ENCODE assay signal across 17 cellular contexts in the genomic region with DNA sequence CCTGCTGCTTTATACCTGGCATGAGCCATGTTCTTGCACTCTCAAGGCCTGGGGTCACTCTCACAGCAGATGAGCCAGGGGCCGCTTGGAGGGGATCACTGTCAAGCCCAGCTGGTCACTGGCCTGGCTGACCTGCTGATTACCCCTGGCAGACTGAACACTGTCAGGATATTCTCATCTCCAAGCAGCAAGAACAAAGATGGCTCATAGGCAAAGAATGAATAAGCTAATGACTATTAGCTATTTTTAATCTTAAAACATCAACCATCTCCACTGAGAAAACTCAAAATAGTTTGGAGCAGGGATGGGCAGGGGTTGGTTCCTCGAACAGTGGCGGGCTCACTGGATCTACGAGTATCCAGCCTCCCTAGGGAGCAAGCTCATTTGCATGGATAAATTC.
DNase-seq lines count a peak whose midpoint lies in the region; ATAC-seq and TF ChIP-seq lines count a peak whose summit lies in the region.
"Had no signal": no experiment of that assay in that cellular context is flagged by ENCODE, and none has a peak within 500 bp of the region (broad histone marks: within the 10 kb centered on the region; RNA-seq: fewer than 3 reads in every experiment).

No MANE protein-coding gene starts in this region.

- H3K4me2 ChIP-seq in GM23248 (ENCODE audit: unreplicated experiment) = no peak overlapping the region

- H2AFZ ChIP-seq in GM23248 = no peak overlapping the region

- no peaks in the 10 kb centered on the region for H3K9me3 Mint-ChIP-seq in osteocyte (ENCODE audit: unreplicated experiment)

- DNase-seq in AG04449 (ENCODE audit: low read depth, low spot score) = peak; percentile 14
- peak; percentile 10 for DNase-seq in GM23248
- peak; percentile 7 for DNase-seq in fibroblast of peridontal ligament (ENCODE audit: extremely low read depth)
- peak; percentile 53 for DNase-seq in osteocyte (ENCODE audit: extremely low spot score, unreplicated experiment)
- DNase-seq in esophagus squamous epithelium (lab: John Stamatoyannopoulos, UW) = no peak
- DNase-seq in lower leg skin (ENCODE audit: low spot score in 2 of 2) = no peak
- DNase-seq in psoas muscle = no peak
- DNase-seq: COR-L47, DMS153, KBM-7, NCI-H1436 treated with DMSO at 0.1 percent for 48 hours, NCI-H2029 treated with DMSO at 0.1 percent for 48 hours, NCI-H2171 treated with DMSO at 0.1 percent for 48 hours, NCI-H446 treated with DMSO at 0.1 percent for 48 hours, NCI-H774 had no signal

- H3K27me3 ChIP-seq in GM23248 (replicated peaks; ENCODE audit: insufficient read depth) = peaks cover 79% of the 10 kb centered on the region
- peaks cover 0 to 53% (median 0%) of the 10 kb centered on the region in 4 donors for H3K27me3 ChIP-seq in esophagus squamous epithelium
- H3K27me3 ChIP-seq in psoas muscle (ENCODE audit: insufficient read depth in 3 of 3, low read length in 2 of 3) = peaks cover 0 to 25% (median 4%) of the 10 kb centered on the region in 3 donors

- no peaks in the 10 kb centered on the region for H3F3A ChIP-seq in GM23248 (ENCODE audit: insufficient read depth)

- in situ Hi-C loops in GM23248 (cut with MboI) = no loop called here

- CTCF ChIA-PET in AG04449 (lab: Yijun Ruan, JAX) = no interaction called here

- ATAC-seq in HG02610 (IDR thresholded peaks at IDR 0.05; ENCODE audit: unreplicated experiment) (no peak), psoas muscle (no peak)

- no peak overlapping the region for H3K27ac Mint-ChIP-seq in osteocyte (ENCODE audit: unreplicated experiment)
- H3K27ac Mint-ChIP-seq: CD14-positive monocyte had no signal

- TF ChIP-seq POLR2A in esophagus squamous epithelium (IDR thresholded peaks at IDR 0.05) (no peak), lower leg skin (IDR thresholded peaks at IDR 0.05) (no peak)

- no peaks in the 10 kb centered on the region for H4K20me1 ChIP-seq in GM23248 (ENCODE audit: insufficient read depth)

- no peaks in the 10 kb centered on the region for H3K79me2 ChIP-seq in GM23248 (ENCODE audit: insufficient read depth)

- no peak overlapping the region for H3K4me3 Mint-ChIP-seq in osteocyte (ENCODE audit: unreplicated experiment)
- H3K4me3 Mint-ChIP-seq: CD14-positive monocyte had no signal

- H3K27me3 Mint-ChIP-seq in osteocyte (ENCODE audit: unreplicated experiment) = peaks cover 6% of the 10 kb centered on the region

- no peaks in the 10 kb centered on the region for H3K9me2 ChIP-seq in GM23248 (ENCODE audit: insufficient read depth)

- H3K36me3 ChIP-seq in GM23248 (ENCODE audit: low read depth) (no peaks in the 10 kb centered on the region), esophagus squamous epithelium (no peaks in the 10 kb centered on the region), psoas muscle (ENCODE audit: insufficient read depth in 1 of 2, low read depth in 1 of 2) (no peaks in the 10 kb centered on the region)

- H3K4me1 ChIP-seq in GM23248 (ENCODE audit: insufficient read depth) (no peaks in the 10 kb centered on the region), esophagus squamous epithelium (no peaks in the 10 kb centered on the region), psoas muscle (no peaks in the 10 kb centered on the region)

- 27 to 34% methylated on average over 4 of the region's 4 CpGs for WGBS in GM23248 (ENCODE audit: low coverage in 1 of 2, low lambda C conversion rate in 2 of 2, missing lambda C conversion rate in 2 of 2), 2 experiments
- whole genome bisulfite sequencing in esophagus squamous epithelium, 2 donors = 56 to 58% methylated on average over 3 of the region's 4 CpGs
- 47 to 68% methylated on average over 4 of the region's 4 CpGs for WGBS in lower leg skin, 2 donors
- 43 to 67% (median 52%) methylated on average over 4 of the region's 4 CpGs for WGBS in psoas muscle, 3 donors

- POLR2A ChIA-PET in AG04449 (lab: Yijun Ruan, JAX) = interaction anchor here (1.0 kb wide), 1 partner anchor 75 kb away, joined by 3 read pairs; no protein-coding TSS in a partner anchor

- H3K4me3 ChIP-seq in AG04449 (ENCODE audit: low read depth, low read length) (no peak overlapping the region; the same call in 1 of the 2 replicates), GM23248 (no peak overlapping the region), esophagus squamous epithelium (no peak overlapping the region), lower leg skin (ENCODE audit: low read depth, poor library complexity, severe bottlenecking) (no peak overlapping the region), psoas muscle (no peak overlapping the region)

- no peak overlapping the region for H3K9ac ChIP-seq in GM23248

- TF ChIP-seq CTCF in AG04449 (IDR thresholded peaks at IDR 0.05; ENCODE audit: insufficient read depth, low read length, missing control alignments) (no peak), osteocyte (IDR thresholded peaks at IDR 0.05) (no peak), esophagus squamous epithelium (IDR thresholded peaks at IDR 0.05) (no peak), lower leg skin (IDR thresholded peaks at IDR 0.05) (no peak), psoas muscle (IDR thresholded peaks at IDR 0.05) (no peak)

- H3K9me3 ChIP-seq in GM23248 (ENCODE audit: low read depth) (no peaks in the 10 kb centered on the region), esophagus squamous epithelium (no peaks in the 10 kb centered on the region), psoas muscle (no peaks in the 10 kb centered on the region)

- intact Hi-C loops in esophagus squamous epithelium (cut with DNase I) = no loop called here
- intact Hi-C loops in lower leg skin (cut with DNase I; ENCODE audit: low total_unique reads) = no loop called here
- intact Hi-C loops in psoas muscle (cut with DNase I) = no loop called here

- H3K27ac ChIP-seq in GM23248 = no peak overlapping the region
- no peak overlapping the region for H3K27ac ChIP-seq in esophagus squamous epithelium
- no peak overlapping the region for H3K27ac ChIP-seq in psoas muscle

- H3K36me3 Mint-ChIP-seq in osteocyte (ENCODE audit: unreplicated experiment) = no peaks in the 10 kb centered on the region
- H3K36me3 Mint-ChIP-seq: CD14-positive monocyte had no signal

- H3K4me1 Mint-ChIP-seq in osteocyte (ENCODE audit: unreplicated experiment) = peaks cover 3% of the 10 kb centered on the region
- H3K4me1 Mint-ChIP-seq: CD14-positive monocyte had no signal

Comparison
In these comparisons a context has a peak if more than half of its experiments do, and no peak if none do; other contexts are left out.
1. DNase-seq: peak in AG04449 (single experiment), GM23248 (single experiment), fibroblast of peridontal ligament (single experiment) and osteocyte (single experiment); none in esophagus squamous epithelium (single experiment), lower leg skin (0 of 2) and psoas muscle (0 of 2).